ENCODE assay signal across 22 cellular contexts in genomic region chr14:104564744-104565679, GRCh38. TPM values are rescaled to one million over a fixed set of nuclear protein-coding genes. Genes with fewer than 3 reads are reported as not detected.
"Had no signal": no experiment of that assay in that cellular context is flagged by ENCODE, and none has a peak within 500 bp of the region (broad histone marks: within the 10 kb centered on the region; RNA-seq: fewer than 3 reads in every experiment).

No MANE protein-coding gene starts in this region.

- H3K27ac ChIP-seq: adrenal gland, body of pancreas, breast epithelium, Peyer's patch had no signal

- H3K27me3 ChIP-seq: body of pancreas, Peyer's patch had no signal

- FAIRE-seq: astrocyte had no signal

- DNase-seq: cerebellar nuclear complex, NCI-H1048, NCI-H1436, NCI-H524 treated with DMSO at 0.1 percent for 48 hours, SIG-M5 had no signal

- H3K4me3 ChIP-seq: adrenal gland, body of pancreas, Peyer's patch had no signal

- H3K4me1 ChIP-seq: adrenal gland had no signal

- H3K9me3 ChIP-seq: adrenal gland, body of pancreas, breast epithelium, Peyer's patch had no signal

- H3K36me3 ChIP-seq: adrenal gland, breast epithelium, Peyer's patch had no signal

RNA-seq across cellular contexts. Expression of gene C14orf180, which starts 14.6 kb away (rescaled TPM):
- total RNA-seq: activated CD4-positive, alpha-beta T cell treated with anti-CD3 and anti-CD28 coated beads for 36 hours; activated CD4-positive, alpha-beta T cell treated with anti-CD3 and anti-CD28 coated beads, Interleukin-2, amount 10 ng/mL, durations not matched to agents 7 days and 5 days; activated CD8-positive, alpha-beta T cell treated with anti-CD3 and anti-CD28 coated beads, Interleukin-2, amount 10 ng/mL, durations not matched to agents 7 days and 5 days; activated naive CD4-positive, alpha-beta T cell treated with anti-CD3 and anti-CD28 coated beads for 36 hours; activated naive CD4-positive, alpha-beta T cell treated with anti-CD3 and anti-CD28 coated beads, Interleukin-2, amount 50 U/mL, for 72 hours; activated T-helper 2 cell treated with anti-CD3 and anti-CD28 coated beads, Interferon-gamma antibody, Interleukin-2, Interleukin-4, amounts not matched to agents 10 μg/mL and 5 μg/mL and 100 μg/mL, durations not matched to agents 14 hours and 24 hours and 36 hours; astrocyte; MCF 10A; NCI-H460; SK-MEL-5; T-cell; T-helper 17 cell; WTC11 had no signal

RNA-seq across cellular contexts. Expression of gene TMEM179, which starts 39.6 kb away (rescaled TPM):
- total RNA-seq: activated CD4-positive, alpha-beta T cell treated with anti-CD3 and anti-CD28 coated beads, Interleukin-2, amount 10 ng/mL, durations not matched to agents 7 days and 5 days; activated CD8-positive, alpha-beta T cell treated with anti-CD3 and anti-CD28 coated beads, Interleukin-2, amount 10 ng/mL, durations not matched to agents 7 days and 5 days; breast epithelium; MCF 10A; T-cell; T-helper 17 cell had no signal
